ENCODE assay signal across 24 cellular contexts in the genomic region with DNA sequence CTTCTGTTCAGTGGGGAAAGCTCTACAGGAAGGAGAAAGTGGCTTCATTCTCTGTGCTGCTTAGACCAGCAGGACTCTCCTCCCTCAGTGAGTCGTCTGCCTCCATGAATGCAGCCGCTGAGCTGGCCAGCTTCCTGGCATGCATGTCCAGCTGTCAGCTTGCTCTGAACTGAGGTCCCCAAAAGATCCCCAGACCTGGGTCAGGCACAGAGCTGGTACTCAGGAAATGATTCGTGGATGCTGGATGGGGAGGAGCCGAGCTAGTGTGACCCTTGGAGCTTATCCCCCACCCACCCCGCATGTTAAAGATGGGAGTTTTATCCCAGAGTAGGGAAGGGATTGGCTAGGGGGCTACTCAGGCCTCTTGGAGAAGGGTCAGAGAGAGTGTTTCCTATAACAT.
DNase-seq lines count a peak whose midpoint lies in the region; ATAC-seq and TF ChIP-seq lines count a peak whose summit lies in the region.
"Had no signal": no experiment of that assay in that cellular context is flagged by ENCODE, and none has a peak within 500 bp of the region (broad histone marks: within the 10 kb centered on the region; RNA-seq: fewer than 3 reads in every experiment).

No MANE protein-coding gene starts in this region.

- H3K27ac Mint-ChIP-seq in activated T-cell treated with anti-CD3 and anti-CD28 coated beads, Interleukin-2, amount 50 U/mL, for 24 hours = no peak overlapping the region
- H3K27ac Mint-ChIP-seq: dendritic cell treated with granulocyte-macrophage colony-stimulating factor and Interleukin-4, amounts not matched to agents 40 ng/mL and 50 ng/mL, for 4 days; T-helper 17 cell had no signal

- H3K9me3 ChIP-seq in SK-N-SH (no peaks in the 10 kb centered on the region), RWPE2 (ENCODE audit: severe bottlenecking) (no peaks in the 10 kb centered on the region), spleen (no peaks in the 10 kb centered on the region)
- H3K9me3 ChIP-seq: adrenal gland, breast epithelium, left ventricle myocardium inferior, tibial artery had no signal

- H3K36me3 ChIP-seq in SK-N-SH (replicated peaks in 1 of 2; ENCODE audit: control insufficient read depth in 1 of 2, insufficient read depth in 2 of 2, low read length in 1 of 2) = no peaks in the 10 kb centered on the region
- no peaks in the 10 kb centered on the region for H3K36me3 ChIP-seq in RWPE2 (ENCODE audit: low read depth)
- H3K36me3 ChIP-seq in spleen = no peaks in the 10 kb centered on the region
- H3K36me3 ChIP-seq: adrenal gland, breast epithelium, left ventricle myocardium inferior, tibial artery had no signal

- DNase-seq in SK-N-SH = no peak
- DNase-seq in RWPE2 (ENCODE audit: low spot score) = no peak
- peak; percentile 65 for DNase-seq in kidney tubule cell (ENCODE audit: low spot score)
- DNase-seq in spleen = no peak
- DNase-seq in activated T-cell treated with anti-CD3 and anti-CD28 coated beads, Interleukin-2, amount 50 U/mL, for 24 hours = no peak
- no peak for DNase-seq in iPS-NIHi11 (ENCODE audit: low spot score)
- no peak for DNase-seq in stimulated activated CD4-positive, alpha-beta T cell treated with anti-CD3 and anti-CD28 coated beads, Interleukin-2, amount 100 ng/mL, for 48 hours
- DNase-seq: 8988T; activated CD4-positive, alpha-beta T cell treated with anti-CD3 and anti-CD28 coated beads, Interleukin-2, amount 50 U/mL, for 1 hour; adrenal gland; AML-193; left ventricle myocardium inferior; NCI-H187 treated with DMSO at 0.1 percent for 48 hours; nucleus accumbens; OCI-M1; stimulated activated CD4-positive, alpha-beta T cell treated with anti-CD3 and anti-CD28 coated beads, Interleukin-4, amount 100 ng/mL, for 24 hours; stimulated activated naive CD8-positive, alpha-beta T cell treated with anti-CD3 and anti-CD28 coated beads, Interleukin-15, Interleukin-2, amounts not matched to agents 100 U/mL and 50 U/mL, for 24 hours; T-helper 17 cell; tibial artery had no signal

- TF ChIP-seq EP300 in SK-N-SH (IDR thresholded peaks at IDR 0.05; ENCODE audit: borderline replicate concordance in 1 of 2, low read depth in 1 of 2, low read length in 1 of 2) = no peak

- ATAC-seq in SK-N-SH treated with all-trans-retinoic acid at 6 μM for 48 hours (no peak), RWPE2 (ENCODE audit: low read depth) (peak; percentile 44; the same call in 2 of the 3 replicates)
- ATAC-seq: stimulated activated naive CD8-positive, alpha-beta T cell treated with anti-CD3 and anti-CD28 coated beads, Interleukin-15, Interleukin-2, amounts not matched to agents 100 U/mL and 50 U/mL, for 24 hours; T-helper 17 cell had no signal

- no peak overlapping the region for H3K4me2 ChIP-seq in SK-N-SH
- H3K4me2 ChIP-seq: smooth muscle cell had no signal

- no peak overlapping the region for H3K4me3 Mint-ChIP-seq in activated T-cell treated with anti-CD3 and anti-CD28 coated beads, Interleukin-2, amount 50 U/mL, for 24 hours
- H3K4me3 Mint-ChIP-seq: dendritic cell treated with granulocyte-macrophage colony-stimulating factor and Interleukin-4, amounts not matched to agents 40 ng/mL and 50 ng/mL, for 4 days; T-helper 17 cell had no signal

- H3K27me3 ChIP-seq in SK-N-SH (ENCODE audit: insufficient read depth) (no peaks in the 10 kb centered on the region), RWPE2 (ENCODE audit: insufficient read depth, poor library complexity, severe bottlenecking) (no peaks in the 10 kb centered on the region), spleen (replicated peaks in 1 of 7) (peaks cover 0 to 9% (median 0%) of the 10 kb centered on the region in 7 donors)
- H3K27me3 ChIP-seq: adrenal gland had no signal

- TF ChIP-seq CTCF in SK-N-SH (IDR thresholded peaks at IDR 0.05) (no peak), RWPE2 (IDR thresholded peaks at IDR 0.05; ENCODE audit: poor library complexity, severe bottlenecking) (no peak), spleen (IDR thresholded peaks at IDR 0.05 in 8 of 11, conservative IDR thresholded peaks at IDR 0.05 in 3 of 11) (no peak)

- CTCF ChIA-PET in SK-N-SH (lab: Yijun Ruan, JAX) = interaction anchor here (0.9 to 3.3 kb wide), 5 partner anchors 10 to 163 kb away, joined by 3 to 11 read pairs (median 4); no protein-coding TSS in a partner anchor

- WGBS in SK-N-SH (ENCODE audit: low lambda C conversion rate) = 21% methylated on average over 4 of the region's 5 CpGs
- WGBS in spleen, 5 donors = 55 to 79% (median 57%) methylated on average over 5 of the region's 5 CpGs

- no peaks in the 10 kb centered on the region for H3K9me3 Mint-ChIP-seq in activated T-cell treated with anti-CD3 and anti-CD28 coated beads, Interleukin-2, amount 50 U/mL, for 24 hours
- H3K9me3 Mint-ChIP-seq: dendritic cell treated with granulocyte-macrophage colony-stimulating factor and Interleukin-4, amounts not matched to agents 40 ng/mL and 50 ng/mL, for 4 days had no signal

- TF ChIP-seq POLR2A in spleen (IDR thresholded peaks at IDR 0.05) = no peak

- intact Hi-C loops in spleen (cut with DNase I; ENCODE audit: low total_unique reads) = no loop called here

- TF ChIP-seq RAD21 in SK-N-SH (IDR thresholded peaks at IDR 0.05; ENCODE audit: low read length) = no peak

- H3K9me2 ChIP-seq in SK-N-SH = no peaks in the 10 kb centered on the region

- no peak overlapping the region for H3K9ac ChIP-seq in SK-N-SH

- no peak overlapping the region for H2AFZ ChIP-seq in SK-N-SH (ENCODE audit: low read depth)

- no peaks in the 10 kb centered on the region for H3K4me1 Mint-ChIP-seq in activated T-cell treated with anti-CD3 and anti-CD28 coated beads, Interleukin-2, amount 50 U/mL, for 24 hours (ENCODE audit: low read depth)
- H3K4me1 Mint-ChIP-seq: T-helper 17 cell had no signal

- H4K20me1 ChIP-seq in SK-N-SH (ENCODE audit: insufficient read depth) = no peaks in the 10 kb centered on the region

- H3K79me2 ChIP-seq in SK-N-SH (ENCODE audit: insufficient read depth) = no peaks in the 10 kb centered on the region

- no peak overlapping the region for H3K27ac ChIP-seq in SK-N-SH (ENCODE audit: low read depth in 2 of 2, low read length in 1 of 2)
- no peak overlapping the region for H3K27ac ChIP-seq in RWPE2 (ENCODE audit: poor library complexity, severe bottlenecking)
- H3K27ac ChIP-seq in spleen = peak overlapping the region in 7 of 8 donors; percentile 9 to 54 (median 41)
- H3K27ac ChIP-seq: breast epithelium, left ventricle myocardium inferior, tibial artery, VCaP had no signal

- no peaks in the 10 kb centered on the region for H3F3A ChIP-seq in SK-N-SH (replicated peaks; ENCODE audit: insufficient read depth)

- peaks cover 27% of the 10 kb centered on the region for H3K27me3 Mint-ChIP-seq in activated T-cell treated with anti-CD3 and anti-CD28 coated beads, Interleukin-2, amount 50 U/mL, for 24 hours
- H3K27me3 Mint-ChIP-seq: dendritic cell treated with granulocyte-macrophage colony-stimulating factor and Interleukin-4, amounts not matched to agents 40 ng/mL and 50 ng/mL, for 4 days had no signal

- H3K4me1 ChIP-seq in SK-N-SH (ENCODE audit: control insufficient read depth in 1 of 2, insufficient read depth in 2 of 2, low read depth in 1 of 2, low read length in 1 of 2) (no peaks in the 10 kb centered on the region; a peak in 1 of 4 replicates), RWPE2 (ENCODE audit: insufficient read depth, poor library complexity, severe bottlenecking) (no peaks in the 10 kb centered on the region), spleen (no peaks in the 10 kb centered on the region)
- H3K4me1 ChIP-seq: adrenal gland, breast epithelium, left ventricle myocardium inferior, tibial artery had no signal

- no peaks in the 10 kb centered on the region for H3K36me3 Mint-ChIP-seq in activated T-cell treated with anti-CD3 and anti-CD28 coated beads, Interleukin-2, amount 50 U/mL, for 24 hours (ENCODE audit: low read depth)

- no peak overlapping the region for H3K4me3 ChIP-seq in SK-N-SH (ENCODE audit: low read depth in 2 of 2, low read length in 1 of 2)
- H3K4me3 ChIP-seq in RWPE2 (ENCODE audit: severe bottlenecking) = no peak overlapping the region
- no peak overlapping the region for H3K4me3 ChIP-seq in spleen
- H3K4me3 ChIP-seq: adrenal gland, breast epithelium, left ventricle myocardium inferior, smooth muscle cell, tibial artery had no signal

- POLR2A ChIA-PET in SK-N-SH (lab: Yijun Ruan, JAX) = no interaction called here

TF ChIP-seq in SK-N-SH treated with all-trans-retinoic acid at 6 μM for 48 hours, 23 proteins besides CTCF, POLR2A, EP300 and RAD21:
- peak; percentile 94 for TF ChIP-seq ZNF70 (CRISPR knock-in tag; IDR thresholded peaks at IDR 0.05)
- no peak for TF ChIP-seq ZFP3 (CRISPR knock-in tag; IDR thresholded peaks at IDR 0.05)

TF ChIP-seq in SK-N-SH, 30 proteins besides CTCF, POLR2A, EP300 and RAD21 (continues in another document):
- no peak for TF ChIP-seq FOXM1 (IDR thresholded peaks at IDR 0.05; ENCODE audit: low read depth)
- TF ChIP-seq, protein P1, sequence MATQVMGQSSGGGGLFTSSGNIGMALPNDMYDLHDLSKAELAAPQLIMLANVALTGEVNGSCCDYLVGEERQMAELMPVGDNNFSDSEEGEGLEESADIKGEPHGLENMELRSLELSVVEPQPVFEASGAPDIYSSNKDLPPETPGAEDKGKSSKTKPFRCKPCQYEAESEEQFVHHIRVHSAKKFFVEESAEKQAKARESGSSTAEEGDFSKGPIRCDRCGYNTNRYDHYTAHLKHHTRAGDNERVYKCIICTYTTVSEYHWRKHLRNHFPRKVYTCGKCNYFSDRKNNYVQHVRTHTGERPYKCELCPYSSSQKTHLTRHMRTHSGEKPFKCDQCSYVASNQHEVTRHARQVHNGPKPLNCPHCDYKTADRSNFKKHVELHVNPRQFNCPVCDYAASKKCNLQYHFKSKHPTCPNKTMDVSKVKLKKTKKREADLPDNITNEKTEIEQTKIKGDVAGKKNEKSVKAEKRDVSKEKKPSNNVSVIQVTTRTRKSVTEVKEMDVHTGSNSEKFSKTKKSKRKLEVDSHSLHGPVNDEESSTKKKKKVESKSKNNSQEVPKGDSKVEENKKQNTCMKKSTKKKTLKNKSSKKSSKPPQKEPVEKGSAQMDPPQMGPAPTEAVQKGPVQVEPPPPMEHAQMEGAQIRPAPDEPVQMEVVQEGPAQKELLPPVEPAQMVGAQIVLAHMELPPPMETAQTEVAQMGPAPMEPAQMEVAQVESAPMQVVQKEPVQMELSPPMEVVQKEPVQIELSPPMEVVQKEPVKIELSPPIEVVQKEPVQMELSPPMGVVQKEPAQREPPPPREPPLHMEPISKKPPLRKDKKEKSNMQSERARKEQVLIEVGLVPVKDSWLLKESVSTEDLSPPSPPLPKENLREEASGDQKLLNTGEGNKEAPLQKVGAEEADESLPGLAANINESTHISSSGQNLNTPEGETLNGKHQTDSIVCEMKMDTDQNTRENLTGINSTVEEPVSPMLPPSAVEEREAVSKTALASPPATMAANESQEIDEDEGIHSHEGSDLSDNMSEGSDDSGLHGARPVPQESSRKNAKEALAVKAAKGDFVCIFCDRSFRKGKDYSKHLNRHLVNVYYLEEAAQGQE (IDR thresholded peaks at IDR 0.05; ENCODE audit: low read depth, low read length) = no peak
- TF ChIP-seq EZH2phosphoT487 (IDR thresholded peaks at IDR 0.05; ENCODE audit: borderline replicate concordance, low read depth) = no peak
- no peak for TF ChIP-seq GABPA (IDR thresholded peaks at IDR 0.05; ENCODE audit: low read depth)
- TF ChIP-seq NRF1 (IDR thresholded peaks at IDR 0.05; ENCODE audit: low read depth, low read length) = no peak
- no peak for TF ChIP-seq FOXJ3 (CRISPR knock-in tag; IDR thresholded peaks at IDR 0.05)
- no peak for TF ChIP-seq GATA2 (CRISPR knock-in tag; IDR thresholded peaks at IDR 0.05)

Comparison
In these comparisons a context has a peak if more than half of its experiments do, and no peak if none do; other contexts are left out.
1. H3K27ac ChIP-seq: peak in spleen (7 of 8); none in SK-N-SH (0 of 2) and RWPE2 (single experiment).